Comparison of ENCODE assay signal across 38 cellular contexts in the genomic region with DNA sequence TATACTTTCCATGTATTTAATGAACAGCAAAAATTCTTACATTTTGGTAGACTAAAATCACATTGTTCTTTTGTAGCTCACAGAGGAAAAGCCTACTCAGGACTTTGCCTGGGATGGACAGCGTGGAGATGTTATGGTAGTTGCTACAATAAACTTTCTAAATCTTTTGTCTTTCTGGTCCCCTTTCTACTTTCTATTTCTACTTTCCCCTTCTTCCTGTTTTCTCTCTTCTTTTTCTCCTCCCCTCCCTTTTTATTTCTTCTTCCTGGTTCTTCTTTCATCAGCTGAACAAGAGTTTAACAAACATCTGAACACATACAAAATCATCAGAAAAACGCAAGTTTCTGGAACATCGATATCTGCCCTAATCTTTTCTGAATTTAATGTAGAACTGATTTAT. TPM values are rescaled to one million over a fixed set of nuclear protein-coding genes. Genes with fewer than 3 reads are reported as not detected.
"Had no signal": no experiment of that assay in that cellular context is flagged by ENCODE, and none has a peak within 500 bp of the region (broad histone marks: within the 10 kb centered on the region; RNA-seq: fewer than 3 reads in every experiment).

No MANE protein-coding gene starts in this region.

- H3K4me3 ChIP-seq: MG63 had no signal

- H3K27me3 ChIP-seq: MG63 had no signal

- H3K27ac ChIP-seq: KMS-11 had no signal

- H3K9ac ChIP-seq: KMS-11 had no signal

- H3K4me2 ChIP-seq: KMS-11 had no signal

- DNase-seq: Karpas-422, Kasumi-1, MG63, MM.1S, NCI-H1048, NCI-H1092, NCI-H1092 treated with DMSO at 0.1 percent for 48 hours, NCI-H1105, NCI-H1105 treated with DMSO at 0.1 percent for 48 hours, NCI-H1417, NCI-H1417 treated with DMSO at 0.1 percent for 48 hours, NCI-H1436, NCI-H1436 treated with DMSO at 0.1 percent for 48 hours, NCI-H146, NCI-H1694, NCI-H1694 treated with DMSO at 0.1 percent for 48 hours, NCI-H187, NCI-H187 treated with DMSO at 0.1 percent for 48 hours, NCI-H1930, NCI-H2029, NCI-H2029 treated with DMSO at 0.1 percent for 48 hours, NCI-H2081, NCI-H2081 treated with DMSO at 0.1 percent for 48 hours, NCI-H2107, NCI-H2171, NCI-H2171 treated with DMSO at 0.1 percent for 48 hours, NCI-H2227 treated with DMSO at 0.1 percent for 48 hours, NCI-H226, NCI-H345, NCI-H446, NCI-H446 treated with DMSO at 0.1 percent for 48 hours, NCI-H510A, NCI-H510A treated with DMSO at 0.1 percent for 48 hours, NCI-H524, NCI-H524 treated with DMSO at 0.1 percent for 48 hours had no signal

- H3K36me3 ChIP-seq: MG63 had no signal

- H3K9me3 ChIP-seq: MG63 had no signal

RNA-seq across cellular contexts. Expression of gene GDNF, which starts 15.6 kb away (rescaled TPM):
- total RNA-seq: MCF 10A, NCI-H460 had no signal
